In genomic region chr4:63693321-63693720, GRCh38 we compare ENCODE assay signal across 16 cellular contexts.
DNase-seq lines count a peak whose midpoint lies in the region; ATAC-seq and TF ChIP-seq lines count a peak whose summit lies in the region.
"Had no signal": no experiment of that assay in that cellular context is flagged by ENCODE, and none has a peak within 500 bp of the region (broad histone marks: within the 10 kb centered on the region; RNA-seq: fewer than 3 reads in every experiment).

No MANE protein-coding gene starts in this region.

- no peaks in the 10 kb centered on the region for H3K27me3 ChIP-seq in PC-3 (ENCODE audit: low read length)
- H3K27me3 ChIP-seq: BLaER1 had no signal

- no peak overlapping the region for H3K4me3 ChIP-seq in PC-3 (ENCODE audit: low read length)
- no peak overlapping the region for H3K4me3 ChIP-seq in fibroblast of pulmonary artery (replicated peaks; ENCODE audit: low read depth, low read length)
- H3K4me3 ChIP-seq in mucosa of descending colon: no peak overlapping the region
- H3K4me3 ChIP-seq: BLaER1 had no signal

- TF ChIP-seq CTCF in PC-3 (conservative IDR thresholded peaks at IDR 0.05; ENCODE audit: low read depth, low read length) (no peak), fibroblast of pulmonary artery (IDR thresholded peaks at IDR 0.05; ENCODE audit: low read length, missing control alignments) (no peak), omental fat pad (IDR thresholded peaks at IDR 0.05) (no peak), mucosa of descending colon (IDR thresholded peaks at IDR 0.05) (no peak)

- H3K27ac ChIP-seq in PC-3 (ENCODE audit: low read length): no peak overlapping the region
- H3K27ac ChIP-seq: BLaER1 had no signal

- H4K20me1 ChIP-seq in PC-3 (ENCODE audit: low read length): no peaks in the 10 kb centered on the region
- H4K20me1 ChIP-seq: BLaER1 had no signal

- POLR2A ChIA-PET in PC-3 (lab: Charles Lee; ENCODE audit: unreplicated experiment): no interaction called here

- no peaks in the 10 kb centered on the region for H3K9me2 ChIP-seq in PC-3 (replicated peaks; ENCODE audit: low read length)

- H3K9me3 ChIP-seq in PC-3 (ENCODE audit: low read length) (no peaks in the 10 kb centered on the region), mucosa of descending colon (peaks cover 14% of the 10 kb centered on the region)

- no peaks in the 10 kb centered on the region for H3K4me1 ChIP-seq in PC-3 (ENCODE audit: insufficient read depth, low read length)
- no peaks in the 10 kb centered on the region for H3K4me1 ChIP-seq in mucosa of descending colon (ENCODE audit: low read depth)
- H3K4me1 ChIP-seq: BLaER1 had no signal

- H3K9ac ChIP-seq in PC-3 (ENCODE audit: low read length): no peak overlapping the region
- H3K9ac ChIP-seq: BLaER1 had no signal

- H2AFZ ChIP-seq in PC-3 (ENCODE audit: low read length): no peak overlapping the region

- ATAC-seq in PC-3 (no peak), omental fat pad (ENCODE audit: low FRiP score) (no peak), mucosa of descending colon (no peak)
- ATAC-seq: HepG2 had no signal

- DNase-seq in COLO829 (ENCODE audit: low spot score) (peak; percentile 21), PC-3 (peak; percentile 9), fibroblast of pulmonary artery (ENCODE audit: low read depth) (peak; percentile 66), pulmonary artery endothelial cell (ENCODE audit: low read depth, low spot score) (peak; percentile 37), omental fat pad (ENCODE audit: low spot score) (no peak), mucosa of descending colon (no peak)
- DNase-seq in stimulated activated CD4-positive, alpha-beta T cell treated with anti-CD3 and anti-CD28 coated beads, Interleukin-1b, Interleukin-23, amount 100 ng/mL, for 48 hours: no peak
- DNase-seq: 8988T; CD4-positive, alpha-beta memory T cell; DMS 273 treated with DMSO at 0.1 percent for 48 hours; DMS53; DND-41; EL; H9 had no signal

- CTCF ChIA-PET in PC-3 (lab: Charles Lee): no interaction called here

- no peaks in the 10 kb centered on the region for H3K36me3 ChIP-seq in PC-3 (ENCODE audit: low read depth, low read length)
- H3K36me3 ChIP-seq in mucosa of descending colon (ENCODE audit: low read depth): no peaks in the 10 kb centered on the region
- H3K36me3 ChIP-seq: BLaER1 had no signal

- no peak overlapping the region for H3K4me2 ChIP-seq in PC-3 (ENCODE audit: low read length)
- H3K4me2 ChIP-seq: BLaER1 had no signal

- H3K79me2 ChIP-seq in PC-3 (ENCODE audit: low read length): no peaks in the 10 kb centered on the region

- no peaks in the 10 kb centered on the region for H3F3A ChIP-seq in PC-3 (ENCODE audit: low read length, unreplicated experiment)

- intact Hi-C loops in PC-3 (cut with micrococcal nuclease) (no loop called here), mucosa of descending colon (cut with DNase I, micrococcal nuclease) (no loop called here)

- no TSS peak for BruUV-seq in PC-3 (replicated peaks; lab: Mats Ljungman, UMichigan)

Comparison
In these comparisons a context has a peak if more than half of its experiments do, and no peak if none do; other contexts are left out.
1. DNase-seq: peak in COLO829 (single experiment), PC-3 (single experiment), fibroblast of pulmonary artery (single experiment) and pulmonary artery endothelial cell (single experiment); none in stimulated activated CD4-positive, alpha-beta T cell treated with anti-CD3 and anti-CD28 coated beads, Interleukin-1b, Interleukin-23, amount 100 ng/mL, for 48 hours (single experiment), omental fat pad (single experiment) and mucosa of descending colon (0 of 3).